Comparison of ENCODE assay signal across 15 cellular contexts in the genomic region with DNA sequence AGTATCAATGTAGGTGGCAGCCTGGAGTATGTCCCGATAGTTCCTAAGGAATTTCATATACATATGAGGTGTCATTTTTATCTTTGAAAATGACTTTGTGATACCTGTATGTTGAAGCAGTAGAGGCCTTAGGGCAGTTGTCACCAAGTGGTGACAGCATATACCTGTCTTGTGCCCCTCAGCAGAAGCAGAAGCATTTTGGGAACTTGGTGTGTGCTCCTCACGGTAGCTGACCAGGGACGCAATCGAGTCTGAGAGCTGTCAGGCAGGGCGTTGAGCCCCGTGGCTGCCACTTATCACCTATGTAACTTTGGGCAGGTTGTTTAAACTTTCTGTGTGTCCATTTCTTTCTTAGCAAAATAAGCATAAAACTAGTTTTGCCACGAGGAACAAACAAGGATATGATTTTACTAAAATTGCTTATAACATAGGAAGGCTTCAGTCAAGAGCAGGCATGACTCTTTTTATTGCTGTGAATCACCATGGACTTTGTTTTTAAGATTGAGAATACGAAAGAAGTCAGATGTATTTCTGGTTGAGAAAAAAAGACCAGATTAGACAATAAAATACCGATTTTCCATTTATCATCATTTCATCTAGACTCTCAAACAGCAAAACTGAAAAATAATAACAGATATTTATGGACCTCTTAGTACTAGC.
DNase-seq lines count a peak whose midpoint lies in the region; ATAC-seq and TF ChIP-seq lines count a peak whose summit lies in the region.
"Had no signal": no experiment of that assay in that cellular context is flagged by ENCODE, and none has a peak within 500 bp of the region (broad histone marks: within the 10 kb centered on the region; RNA-seq: fewer than 3 reads in every experiment).

No MANE protein-coding gene starts in this region.

- H3K4me1 Mint-ChIP-seq in GM23338 (peaks cover 3% of the 10 kb centered on the region; the same call in 2 of the 3 replicates), glutamatergic neuron (ENCODE audit: low read depth, unreplicated experiment) (peaks cover 7% of the 10 kb centered on the region)

- H3K9me3 Mint-ChIP-seq in GM23338 (no peaks in the 10 kb centered on the region; the same call in 2 of the 3 replicates), glutamatergic neuron (ENCODE audit: unreplicated experiment) (no peaks in the 10 kb centered on the region)
- H3K9me3 Mint-ChIP-seq: H9 had no signal

- no peak overlapping the region for H3K9ac ChIP-seq in OCI-LY3 (ENCODE audit: low read length)
- H3K9ac ChIP-seq in mesenchymal stem cell (ENCODE audit: low read length) = no peak overlapping the region

- H3K14ac ChIP-seq in mesenchymal stem cell (ENCODE audit: low read length in 2 of 2) = no peak overlapping the region

- H3K4me3 Mint-ChIP-seq in GM23338 (no peak overlapping the region), glutamatergic neuron (ENCODE audit: unreplicated experiment) (no peak overlapping the region)
- H3K4me3 Mint-ChIP-seq: H9 had no signal

- H2AK5ac ChIP-seq in mesenchymal stem cell (ENCODE audit: low read length, severe bottlenecking) = peak overlapping the region; percentile 53

- H3K4me1 ChIP-seq in GM23338 (ENCODE audit: insufficient read depth) (no peaks in the 10 kb centered on the region), OCI-LY3 (ENCODE audit: low read length) (no peaks in the 10 kb centered on the region), mesenchymal stem cell (ENCODE audit: control insufficient read depth, insufficient read depth, low read depth, low read length) (peaks cover 2% of the 10 kb centered on the region)

- no peak overlapping the region for H3K27ac Mint-ChIP-seq in GM23338
- no peak overlapping the region for H3K27ac Mint-ChIP-seq in glutamatergic neuron (ENCODE audit: unreplicated experiment)
- H3K27ac Mint-ChIP-seq: H9 had no signal

- no peaks in the 10 kb centered on the region for H4K20me1 ChIP-seq in GM23338 (replicated peaks; ENCODE audit: insufficient read depth)
- no peaks in the 10 kb centered on the region for H4K20me1 ChIP-seq in OCI-LY3 (ENCODE audit: insufficient read depth, low read length)

- no peaks in the 10 kb centered on the region for H3K79me1 ChIP-seq in mesenchymal stem cell (replicated peaks; ENCODE audit: low read length, poor library complexity, severe bottlenecking)

- H2AFZ ChIP-seq in GM23338 (0 out of 2 replicates have a peak overlapping the region, but pooled peaks have one; percentile 28), OCI-LY3 (ENCODE audit: low read depth, low read length) (0 out of 2 replicates have a peak overlapping the region, but pooled peaks have one; percentile 2), mesenchymal stem cell (ENCODE audit: low read depth, low read length) (no peak overlapping the region)

- H3K4me2 ChIP-seq in GM23338 (no peak overlapping the region), OCI-LY3 (ENCODE audit: low read length) (no peak overlapping the region), mesenchymal stem cell (ENCODE audit: low read length, poor library complexity, severe bottlenecking) (no peak overlapping the region)

- 86% methylated on average over 8 of the region's 9 CpGs for WGBS in mesenchymal stem cell

- H3K27me3 Mint-ChIP-seq in GM23338 (ENCODE audit: insufficient read depth, low read depth, poor library complexity) (peaks cover 2% of the 10 kb centered on the region), glutamatergic neuron (ENCODE audit: unreplicated experiment) (no peaks in the 10 kb centered on the region)

- H4K91ac ChIP-seq in mesenchymal stem cell (ENCODE audit: low read length) = no peak overlapping the region

- no peaks in the 10 kb centered on the region for H3K27me3 ChIP-seq in GM23338 (ENCODE audit: insufficient read depth)
- peaks cover 3% of the 10 kb centered on the region; the same call in 1 of the 2 replicates for H3K27me3 ChIP-seq in OCI-LY3 (ENCODE audit: low read depth, low read length)
- H3K27me3 ChIP-seq in mesenchymal stem cell (ENCODE audit: control insufficient read depth in 1 of 2, insufficient read depth in 1 of 2, low read length in 2 of 2) = no peaks in the 10 kb centered on the region

- no peaks in the 10 kb centered on the region for H3K79me2 ChIP-seq in GM23338 (replicated peaks; ENCODE audit: insufficient read depth)
- no peaks in the 10 kb centered on the region for H3K79me2 ChIP-seq in OCI-LY3 (ENCODE audit: low read length)

- no peak overlapping the region for H2BK120ac ChIP-seq in mesenchymal stem cell (ENCODE audit: low read depth, low read length)

- H3F3A ChIP-seq in GM23338 (replicated peaks; ENCODE audit: low read depth) = 0 out of 2 replicates have a peak, but pooled peaks cover 4% of the 10 kb centered on the region

- H3K18ac ChIP-seq in mesenchymal stem cell (ENCODE audit: low read depth in 1 of 2, low read length in 2 of 2) = no peak overlapping the region

- H3K4ac ChIP-seq in mesenchymal stem cell (ENCODE audit: low read depth in 1 of 2, low read length in 2 of 2) = no peak overlapping the region

- H3K9me2 ChIP-seq in GM23338 (ENCODE audit: insufficient read depth) = 0 out of 2 replicates have a peak, but pooled peaks cover 7% of the 10 kb centered on the region

- no peak for ATAC-seq in GM23338
- ATAC-seq in GM18520 (IDR thresholded peaks at IDR 0.05; ENCODE audit: unreplicated experiment) = no peak

- no peak overlapping the region for H2BK15ac ChIP-seq in mesenchymal stem cell (ENCODE audit: low read depth, poor library complexity, severe bottlenecking)

- H2BK5ac ChIP-seq in mesenchymal stem cell (ENCODE audit: low read depth, low read length, poor library complexity, severe bottlenecking) = no peak overlapping the region

- H3K36me3 ChIP-seq in GM23338 (ENCODE audit: insufficient read depth) (no peaks in the 10 kb centered on the region), OCI-LY3 (replicated peaks; ENCODE audit: low read depth, low read length) (no peaks in the 10 kb centered on the region), mesenchymal stem cell (ENCODE audit: control insufficient read depth in 1 of 2, insufficient read depth in 2 of 2, low read depth in 1 of 2, low read length in 2 of 2) (no peaks in the 10 kb centered on the region)

- H3K23ac ChIP-seq in mesenchymal stem cell (ENCODE audit: low read length in 2 of 2) = no peak overlapping the region

- H3K27ac ChIP-seq in GM23338 (ENCODE audit: low read depth) (no peak overlapping the region), OCI-LY3 (ENCODE audit: low read length) (no peak overlapping the region), mesenchymal stem cell (ENCODE audit: low read length, poor library complexity, severe bottlenecking) (no peak overlapping the region)

- no peak overlapping the region for H4K8ac ChIP-seq in mesenchymal stem cell (ENCODE audit: low read length)

- peak; percentile 11 for DNase-seq in NOMO-1 treated with DMSO at 0.1 percent for 48 hours (lab: John Stamatoyannopoulos, UW; ENCODE audit: unreplicated experiment)
- no peak for DNase-seq in NOMO-1 treated with dmso at 0.1 percent for 144 hours (lab: John Stamatoyannopoulos, UW; ENCODE audit: unreplicated experiment)
- no peak for DNase-seq in GM23338 (ENCODE audit: low spot score)
- DNase-seq in mesenchymal stem cell = no peak
- no peak for DNase-seq in iPS-NIHi7 (ENCODE audit: extremely low spot score)
- DNase-seq in glutamatergic neuron = no peak
- DNase-seq: C1 segment of cervical spinal cord, COR-L47, H9, NCI-H1694, NCI-H446, NCI-H82, RPMI8226 had no signal

- H3K36me3 Mint-ChIP-seq in GM23338 (ENCODE audit: low read depth) = no peaks in the 10 kb centered on the region
- H3K36me3 Mint-ChIP-seq in glutamatergic neuron (ENCODE audit: unreplicated experiment) = no peaks in the 10 kb centered on the region

- H2BK12ac ChIP-seq in mesenchymal stem cell (ENCODE audit: low read length in 2 of 2) = no peak overlapping the region

- no peak overlapping the region for H3K4me3 ChIP-seq in GM23338
- H3K4me3 ChIP-seq in OCI-LY3 (ENCODE audit: low read length) = no peak overlapping the region
- H3K4me3 ChIP-seq in mesenchymal stem cell (ENCODE audit: insufficient read depth in 1 of 2, low read depth in 1 of 2, low read length in 2 of 2) = no peak overlapping the region

- TF ChIP-seq CTCF in GM23338 (conservative IDR thresholded peaks at IDR 0.05; ENCODE audit: low read depth in 2 of 2) = no peak
- TF ChIP-seq CTCF in OCI-LY3 (IDR thresholded peaks at IDR 0.05; ENCODE audit: low read depth, low read length) = peak; percentile 16; the same call in 1 of the 2 replicates
- no peak for TF ChIP-seq CTCF in glutamatergic neuron (IDR thresholded peaks at IDR 0.05; ENCODE audit: partially characterized antibody, unreplicated experiment)

- no peaks in the 10 kb centered on the region for H3K9me3 ChIP-seq in OCI-LY3 (ENCODE audit: insufficient read depth, low read length)
- no peaks in the 10 kb centered on the region for H3K9me3 ChIP-seq in mesenchymal stem cell (ENCODE audit: control insufficient read depth, low read length)

TF ChIP-seq in GM23338, 12 proteins besides CTCF, POLR2A, EP300 and RAD21 (continues in another document):
- no peak for TF ChIP-seq ZNF114 (CRISPR knock-in tag; IDR thresholded peaks at IDR 0.05)
- TF ChIP-seq NANOG (IDR thresholded peaks at IDR 0.05; ENCODE audit: borderline replicate concordance) = no peak
- TF ChIP-seq JUNB (IDR thresholded peaks at IDR 0.05; ENCODE audit: unreplicated experiment) = no peak
- TF ChIP-seq CREB1 (CRISPR knock-in tag; IDR thresholded peaks at IDR 0.05; ENCODE audit: low read depth) = no peak
- no peak for TF ChIP-seq REST (IDR thresholded peaks at IDR 0.05; ENCODE audit: unreplicated experiment)
